1 cellular context compared by ENCODE assay signal in genomic region chr3:49673715-49674490, GRCh38.
TF ChIP-seq lines count a peak whose summit lies in the region.

Gene APEH (plus strand): TSS chr3:49674351. CDS start chr3:49674402, 51 bp downstream.

TF ChIP-seq in HepG2, 621 proteins besides CTCF, POLR2A, EP300 and RAD21 (continued from another document and continues in another):
- TF ChIP-seq, protein P1, sequence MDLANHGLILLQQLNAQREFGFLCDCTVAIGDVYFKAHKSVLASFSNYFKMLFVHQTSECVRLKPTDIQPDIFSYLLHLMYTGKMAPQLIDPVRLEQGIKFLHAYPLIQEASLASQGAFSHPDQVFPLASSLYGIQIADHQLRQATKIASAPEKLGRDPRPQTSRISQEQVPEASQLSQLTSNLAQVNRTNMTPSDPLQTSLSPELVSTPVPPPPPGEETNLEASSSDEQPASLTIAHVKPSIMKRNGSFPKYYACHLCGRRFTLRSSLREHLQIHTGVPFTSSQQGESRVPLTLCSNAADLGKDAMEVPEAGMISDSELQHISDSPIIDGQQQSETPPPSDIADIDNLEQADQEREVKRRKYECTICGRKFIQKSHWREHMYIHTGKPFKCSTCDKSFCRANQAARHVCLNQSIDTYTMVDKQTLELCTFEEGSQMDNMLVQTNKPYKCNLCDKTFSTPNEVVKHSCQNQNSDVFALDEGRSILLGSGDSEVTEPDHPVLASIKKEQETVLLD (CRISPR knock-in tag; IDR thresholded peaks at IDR 0.05; ENCODE audit: low read depth), result peak; percentile 90; the same call in 1 of the 2 replicates
- TF ChIP-seq, protein P2, sequence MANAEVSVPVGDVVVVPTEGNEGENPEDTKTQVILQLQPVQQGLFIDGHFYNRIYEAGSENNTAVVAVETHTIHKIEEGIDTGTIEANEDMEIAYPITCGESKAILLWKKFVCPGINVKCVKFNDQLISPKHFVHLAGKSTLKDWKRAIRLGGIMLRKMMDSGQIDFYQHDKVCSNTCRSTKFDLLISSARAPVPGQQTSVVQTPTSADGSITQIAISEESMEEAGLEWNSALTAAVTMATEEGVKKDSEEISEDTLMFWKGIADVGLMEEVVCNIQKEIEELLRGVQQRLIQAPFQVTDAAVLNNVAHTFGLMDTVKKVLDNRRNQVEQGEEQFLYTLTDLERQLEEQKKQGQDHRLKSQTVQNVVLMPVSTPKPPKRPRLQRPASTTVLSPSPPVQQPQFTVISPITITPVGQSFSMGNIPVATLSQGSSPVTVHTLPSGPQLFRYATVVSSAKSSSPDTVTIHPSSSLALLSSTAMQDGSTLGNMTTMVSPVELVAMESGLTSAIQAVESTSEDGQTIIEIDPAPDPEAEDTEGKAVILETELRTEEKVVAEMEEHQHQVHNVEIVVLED (CRISPR knock-in tag; IDR thresholded peaks at IDR 0.05; ENCODE audit: borderline replicate concordance), result peak; percentile 95
- TF ChIP-seq ZNF367 (CRISPR knock-in tag; IDR thresholded peaks at IDR 0.05; ENCODE audit: borderline replicate concordance) (no peak), PHB2 (IDR thresholded peaks at IDR 0.05; ENCODE audit: partially characterized antibody) (no peak), HNF4G (IDR thresholded peaks at IDR 0.05; ENCODE audit: borderline replicate concordance, low read depth, low read length) (no peak), HNF4G (CRISPR knock-in tag; IDR thresholded peaks at IDR 0.05; ENCODE audit: borderline replicate concordance, low read depth) (no peak), ZNF160 (CRISPR knock-in tag; IDR thresholded peaks at IDR 0.05) (peak; percentile 63; the same call in 1 of the 2 replicates), KDM2A (CRISPR knock-in tag; IDR thresholded peaks at IDR 0.05; ENCODE audit: borderline replicate concordance, low read depth) (0 out of 2 replicates have a peak, but pooled peaks have one; percentile 12), ZSCAN9 (CRISPR knock-in tag; IDR thresholded peaks at IDR 0.05; ENCODE audit: borderline replicate concordance) (no peak; the same call in 1 of the 2 replicates), ZNF660 (CRISPR knock-in tag; IDR thresholded peaks at IDR 0.05; ENCODE audit: borderline replicate concordance, low read depth) (no peak), SOX5 (CRISPR knock-in tag; IDR thresholded peaks at IDR 0.05; ENCODE audit: borderline replicate concordance) (no peak), ZNF552 (CRISPR knock-in tag; IDR thresholded peaks at IDR 0.05; ENCODE audit: borderline replicate concordance) (no peak; the same call in 1 of the 2 replicates), E2F2 (CRISPR knock-in tag; IDR thresholded peaks at IDR 0.05; ENCODE audit: borderline replicate concordance) (no peak), ZIK1 (CRISPR knock-in tag; IDR thresholded peaks at IDR 0.05; ENCODE audit: borderline replicate concordance, low read depth) (no peak), ADNP (CRISPR knock-in tag; IDR thresholded peaks at IDR 0.05) (no peak), ZKSCAN5 (CRISPR knock-in tag; IDR thresholded peaks at IDR 0.05) (peak; percentile 69; the same call in 1 of the 2 replicates), ZNF616 (CRISPR knock-in tag; IDR thresholded peaks at IDR 0.05; ENCODE audit: low read depth) (no peak), ZMYM4 (CRISPR knock-in tag; IDR thresholded peaks at IDR 0.05) (peak; percentile 9; the same call in 1 of the 2 replicates), ZNF770 (CRISPR knock-in tag; IDR thresholded peaks at IDR 0.05) (no peak), ZNF879 (CRISPR knock-in tag; IDR thresholded peaks at IDR 0.05) (0 out of 2 replicates have a peak, but pooled peaks have one; percentile 62), ASH2L (IDR thresholded peaks at IDR 0.05; ENCODE audit: insufficient read length, low read depth, low read length) (peak; percentile 48), MTA3 (CRISPR knock-in tag; IDR thresholded peaks at IDR 0.05) (no peak), MTF2 (CRISPR knock-in tag; IDR thresholded peaks at IDR 0.05; ENCODE audit: borderline replicate concordance) (no peak), ZNF563 (CRISPR knock-in tag; IDR thresholded peaks at IDR 0.05) (peak; percentile 69), HNRNPH1 (optimal IDR thresholded peaks at IDR 0.05; ENCODE audit: low read depth, low read length) (peak; percentile 14), ZNF766 (CRISPR knock-in tag; IDR thresholded peaks at IDR 0.05; ENCODE audit: borderline replicate concordance) (no peak), KLF13 (CRISPR knock-in tag; IDR thresholded peaks at IDR 0.05) (no peak), MBD4 (IDR thresholded peaks at IDR 0.05; ENCODE audit: borderline replicate concordance, low read length) (no peak), NR3C1 (CRISPR knock-in tag; IDR thresholded peaks at IDR 0.05) (no peak), GATAD2A (CRISPR knock-in tag; IDR thresholded peaks at IDR 0.05) (peak; percentile 77), HCFC1 (IDR thresholded peaks at IDR 0.05; ENCODE audit: low read depth, low read length) (no peak), MYC (CRISPR knock-in tag; IDR thresholded peaks at IDR 0.05; ENCODE audit: borderline replicate concordance) (peak; percentile 50; the same call in 1 of the 2 replicates), THYN1 (CRISPR knock-in tag; IDR thresholded peaks at IDR 0.05; ENCODE audit: borderline replicate concordance, low read depth) (0 out of 2 replicates have a peak, but pooled peaks have one; percentile 72), ZNF543 (CRISPR knock-in tag; IDR thresholded peaks at IDR 0.05) (no peak)
- TF ChIP-seq, protein P3, sequence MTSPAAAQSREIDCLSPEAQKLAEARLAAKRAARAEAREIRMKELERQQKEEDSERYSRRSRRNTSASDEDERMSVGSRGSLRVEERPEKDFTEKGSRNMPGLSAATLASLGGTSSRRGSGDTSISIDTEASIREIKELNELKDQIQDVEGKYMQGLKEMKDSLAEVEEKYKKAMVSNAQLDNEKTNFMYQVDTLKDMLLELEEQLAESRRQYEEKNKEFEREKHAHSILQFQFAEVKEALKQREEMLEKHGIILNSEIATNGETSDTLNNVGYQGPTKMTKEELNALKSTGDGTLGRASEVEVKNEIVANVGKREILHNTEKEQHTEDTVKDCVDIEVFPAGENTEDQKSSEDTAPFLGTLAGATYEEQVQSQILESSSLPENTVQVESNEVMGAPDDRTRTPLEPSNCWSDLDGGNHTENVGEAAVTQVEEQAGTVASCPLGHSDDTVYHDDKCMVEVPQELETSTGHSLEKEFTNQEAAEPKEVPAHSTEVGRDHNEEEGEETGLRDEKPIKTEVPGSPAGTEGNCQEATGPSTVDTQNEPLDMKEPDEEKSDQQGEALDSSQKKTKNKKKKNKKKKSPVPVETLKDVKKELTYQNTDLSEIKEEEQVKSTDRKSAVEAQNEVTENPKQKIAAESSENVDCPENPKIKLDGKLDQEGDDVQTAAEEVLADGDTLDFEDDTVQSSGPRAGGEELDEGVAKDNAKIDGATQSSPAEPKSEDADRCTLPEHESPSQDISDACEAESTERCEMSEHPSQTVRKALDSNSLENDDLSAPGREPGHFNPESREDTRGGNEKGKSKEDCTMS (CRISPR knock-in tag; conservative IDR thresholded peaks at IDR 0.05), result no peak
- TF ChIP-seq, protein P4, sequence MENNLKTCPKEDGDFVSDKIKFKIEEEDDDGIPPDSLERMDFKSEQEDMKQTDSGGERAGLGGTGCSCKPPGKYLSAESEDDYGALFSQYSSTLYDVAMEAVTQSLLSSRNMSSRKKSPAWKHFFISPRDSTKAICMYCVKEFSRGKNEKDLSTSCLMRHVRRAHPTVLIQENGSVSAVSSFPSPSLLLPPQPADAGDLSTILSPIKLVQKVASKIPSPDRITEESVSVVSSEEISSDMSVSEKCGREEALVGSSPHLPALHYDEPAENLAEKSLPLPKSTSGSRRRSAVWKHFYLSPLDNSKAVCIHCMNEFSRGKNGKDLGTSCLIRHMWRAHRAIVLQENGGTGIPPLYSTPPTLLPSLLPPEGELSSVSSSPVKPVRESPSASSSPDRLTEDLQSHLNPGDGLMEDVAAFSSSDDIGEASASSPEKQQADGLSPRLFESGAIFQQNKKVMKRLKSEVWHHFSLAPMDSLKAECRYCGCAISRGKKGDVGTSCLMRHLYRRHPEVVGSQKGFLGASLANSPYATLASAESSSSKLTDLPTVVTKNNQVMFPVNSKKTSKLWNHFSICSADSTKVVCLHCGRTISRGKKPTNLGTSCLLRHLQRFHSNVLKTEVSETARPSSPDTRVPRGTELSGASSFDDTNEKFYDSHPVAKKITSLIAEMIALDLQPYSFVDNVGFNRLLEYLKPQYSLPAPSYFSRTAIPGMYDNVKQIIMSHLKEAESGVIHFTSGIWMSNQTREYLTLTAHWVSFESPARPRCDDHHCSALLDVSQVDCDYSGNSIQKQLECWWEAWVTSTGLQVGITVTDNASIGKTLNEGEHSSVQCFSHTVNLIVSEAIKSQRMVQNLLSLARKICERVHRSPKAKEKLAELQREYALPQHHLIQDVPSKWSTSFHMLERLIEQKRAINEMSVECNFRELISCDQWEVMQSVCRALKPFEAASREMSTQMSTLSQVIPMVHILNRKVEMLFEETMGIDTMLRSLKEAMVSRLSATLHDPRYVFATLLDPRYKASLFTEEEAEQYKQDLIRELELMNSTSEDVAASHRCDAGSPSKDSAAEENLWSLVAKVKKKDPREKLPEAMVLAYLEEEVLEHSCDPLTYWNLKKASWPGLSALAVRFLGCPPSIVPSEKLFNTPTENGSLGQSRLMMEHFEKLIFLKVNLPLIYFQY (CRISPR knock-in tag; IDR thresholded peaks at IDR 0.05; ENCODE audit: borderline replicate concordance), result no peak
- TF ChIP-seq, protein P5, sequence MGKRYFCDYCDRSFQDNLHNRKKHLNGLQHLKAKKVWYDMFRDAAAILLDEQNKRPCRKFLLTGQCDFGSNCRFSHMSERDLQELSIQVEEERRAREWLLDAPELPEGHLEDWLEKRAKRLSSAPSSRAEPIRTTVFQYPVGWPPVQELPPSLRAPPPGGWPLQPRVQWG (CRISPR knock-in tag; IDR thresholded peaks at IDR 0.05; ENCODE audit: borderline replicate concordance, low read depth), result no peak
- TF ChIP-seq, protein P6, sequence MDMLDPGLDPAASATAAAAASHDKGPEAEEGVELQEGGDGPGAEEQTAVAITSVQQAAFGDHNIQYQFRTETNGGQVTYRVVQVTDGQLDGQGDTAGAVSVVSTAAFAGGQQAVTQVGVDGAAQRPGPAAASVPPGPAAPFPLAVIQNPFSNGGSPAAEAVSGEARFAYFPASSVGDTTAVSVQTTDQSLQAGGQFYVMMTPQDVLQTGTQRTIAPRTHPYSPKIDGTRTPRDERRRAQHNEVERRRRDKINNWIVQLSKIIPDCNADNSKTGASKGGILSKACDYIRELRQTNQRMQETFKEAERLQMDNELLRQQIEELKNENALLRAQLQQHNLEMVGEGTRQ (IDR thresholded peaks at IDR 0.05; ENCODE audit: low read depth, low read length), result no peak
- TF ChIP-seq, protein P6 (CRISPR knock-in tag; IDR thresholded peaks at IDR 0.05; ENCODE audit: borderline replicate concordance), result no peak
- TF ChIP-seq, protein P7, sequence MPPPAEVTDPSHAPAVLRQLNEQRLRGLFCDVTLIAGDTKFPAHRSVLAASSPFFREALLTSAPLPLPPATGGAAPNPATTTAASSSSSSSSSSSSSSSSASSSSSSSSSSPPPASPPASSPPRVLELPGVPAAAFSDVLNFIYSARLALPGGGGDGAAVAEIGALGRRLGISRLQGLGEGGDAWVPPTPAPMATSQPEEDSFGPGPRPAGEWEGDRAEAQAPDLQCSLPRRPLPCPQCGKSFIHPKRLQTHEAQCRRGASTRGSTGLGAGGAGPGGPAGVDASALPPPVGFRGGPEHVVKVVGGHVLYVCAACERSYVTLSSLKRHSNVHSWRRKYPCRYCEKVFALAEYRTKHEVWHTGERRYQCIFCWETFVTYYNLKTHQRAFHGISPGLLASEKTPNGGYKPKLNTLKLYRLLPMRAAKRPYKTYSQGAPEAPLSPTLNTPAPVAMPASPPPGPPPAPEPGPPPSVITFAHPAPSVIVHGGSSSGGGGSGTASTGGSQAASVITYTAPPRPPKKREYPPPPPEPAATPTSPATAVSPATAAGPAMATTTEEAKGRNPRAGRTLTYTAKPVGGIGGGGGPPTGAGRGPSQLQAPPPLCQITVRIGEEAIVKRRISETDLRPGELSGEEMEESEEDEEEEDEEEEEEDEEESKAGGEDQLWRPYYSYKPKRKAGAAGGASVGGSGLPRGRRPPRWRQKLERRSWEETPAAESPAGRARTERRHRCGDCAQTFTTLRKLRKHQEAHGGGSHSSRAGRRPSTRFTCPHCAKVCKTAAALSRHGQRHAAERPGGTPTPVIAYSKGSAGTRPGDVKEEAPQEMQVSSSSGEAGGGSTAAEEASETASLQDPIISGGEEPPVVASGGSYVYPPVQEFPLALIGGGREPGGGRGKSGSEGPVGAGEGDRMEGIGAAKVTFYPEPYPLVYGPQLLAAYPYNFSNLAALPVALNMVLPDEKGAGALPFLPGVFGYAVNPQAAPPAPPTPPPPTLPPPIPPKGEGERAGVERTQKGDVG (CRISPR knock-in tag; IDR thresholded peaks at IDR 0.05; ENCODE audit: borderline replicate concordance), result 0 out of 2 replicates have a peak, but pooled peaks have one; percentile 10
- TF ChIP-seq, protein P8, sequence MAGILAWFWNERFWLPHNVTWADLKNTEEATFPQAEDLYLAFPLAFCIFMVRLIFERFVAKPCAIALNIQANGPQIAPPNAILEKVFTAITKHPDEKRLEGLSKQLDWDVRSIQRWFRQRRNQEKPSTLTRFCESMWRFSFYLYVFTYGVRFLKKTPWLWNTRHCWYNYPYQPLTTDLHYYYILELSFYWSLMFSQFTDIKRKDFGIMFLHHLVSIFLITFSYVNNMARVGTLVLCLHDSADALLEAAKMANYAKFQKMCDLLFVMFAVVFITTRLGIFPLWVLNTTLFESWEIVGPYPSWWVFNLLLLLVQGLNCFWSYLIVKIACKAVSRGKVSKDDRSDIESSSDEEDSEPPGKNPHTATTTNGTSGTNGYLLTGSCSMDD (CRISPR knock-in tag; IDR thresholded peaks at IDR 0.05), result no peak
